In genomic region chr11:73983764-73984543, GRCh38 we compare ENCODE assay signal across 8 cellular contexts. TPM values are rescaled to one million over a fixed set of nuclear protein-coding genes. Genes with fewer than 3 reads are reported as not detected.
DNase-seq lines count a peak whose midpoint lies in the region; ATAC-seq and TF ChIP-seq lines count a peak whose summit lies in the region.

No MANE protein-coding gene starts in this region.

- H3K4me3 ChIP-seq in GM08714 (ENCODE audit: low read length) (peak overlapping the region; percentile 43; the same call in 1 of the 2 replicates), brain microvascular endothelial cell (ENCODE audit: low read depth, low read length) (peak overlapping the region; percentile 77)

- no peak for ATAC-seq in GM18502 (IDR thresholded peaks at IDR 0.05; ENCODE audit: poor library complexity, unreplicated experiment)

- H3K36me3 ChIP-seq in brain microvascular endothelial cell (replicated peaks): no peaks in the 10 kb centered on the region

- TF ChIP-seq CTCF in brain microvascular endothelial cell (IDR thresholded peaks at IDR 0.05; ENCODE audit: low read depth, low read length, missing control alignments): no peak

- no peaks in the 10 kb centered on the region for H3K27me3 ChIP-seq in brain microvascular endothelial cell (replicated peaks)

- H3K27ac ChIP-seq in brain microvascular endothelial cell: no peak overlapping the region

- DNase-seq in NCI-H446 (lab: John Stamatoyannopoulos, UW) (peak; percentile 78 to 83), brain microvascular endothelial cell (no peak), myocyte (ENCODE audit: low read depth) (peak; percentile 78), AG08396 (ENCODE audit: low spot score) (no peak), NCI-H2107 (lab: John Stamatoyannopoulos, UW) (no peak)
- DNase-seq in activated CD4-positive, alpha-beta T cell treated with anti-CD3 and anti-CD28 coated beads for 1 hour: no peak

- in situ Hi-C loops in brain microvascular endothelial cell (cut with HindIII; ENCODE audit: low pct_ligation_motif_present, low sequenced_read_pairs): no loop called here

RNA-seq across cellular contexts. Expression of gene UCP2, which starts 1.3 kb away (rescaled TPM):
- 108 and 148 TPM in 2 replicates for total RNA-seq in myocyte
- polyA plus RNA-seq in myocyte (2012): 141 TPM

RNA-seq across cellular contexts. Expression of gene UCP3, which starts 24.9 kb away (rescaled TPM):
- total RNA-seq in myocyte: 0.62 and 2.6 TPM in 2 replicates
- polyA plus RNA-seq in myocyte (2012): 1.8 TPM

RNA-seq across cellular contexts. Expression of gene DNAJB13, which starts 33.1 kb away (rescaled TPM):
- 0.36 and 0.83 TPM in 2 replicates for total RNA-seq in myocyte
- 0.84 TPM for polyA plus RNA-seq in myocyte (2012)

Comparison
In these comparisons a context has a peak if more than half of its experiments do, and no peak if none do; other contexts are left out.
1. DNase-seq: peak in NCI-H446 (2 of 2) and myocyte (single experiment); none in brain microvascular endothelial cell (single experiment), AG08396 (single experiment), NCI-H2107 (single experiment) and activated CD4-positive, alpha-beta T cell treated with anti-CD3 and anti-CD28 coated beads for 1 hour (single experiment).